Comparison of ENCODE assay signal across 21 cellular contexts in genomic region chr5:156339139-156339841, GRCh38. TPM values are rescaled to one million over a fixed set of nuclear protein-coding genes. Genes with fewer than 3 reads are reported as not detected.
"Had no signal": no experiment of that assay in that cellular context is flagged by ENCODE, and none has a peak within 500 bp of the region (broad histone marks: within the 10 kb centered on the region; RNA-seq: fewer than 3 reads in every experiment).

No MANE protein-coding gene starts in this region.

- H3K27me3 ChIP-seq: dorsolateral prefrontal cortex, gastroesophageal sphincter, right atrium auricular region, spleen, tibial artery, upper lobe of left lung, uterus had no signal

- H3K4me1 ChIP-seq: gastroesophageal sphincter, lower lobe of right lung, right atrium auricular region, spleen, upper lobe of left lung, uterus had no signal

- DNase-seq: dorsolateral prefrontal cortex; effector CD8-positive, alpha-beta T cell; glutamatergic neuron; immature natural killer cell; left cardiac atrium; left ventricle myocardium inferior; lower lobe of right lung; natural killer cell; posterior cingulate gyrus; spleen; stimulated activated CD4-positive, alpha-beta T cell treated with anti-CD3 and anti-CD28 coated beads, Interleukin-15, amount 100 ng/mL, for 24 hours; stimulated activated CD4-positive, alpha-beta T cell treated with anti-CD3 and anti-CD28 coated beads, Interleukin-1b, Interleukin-23, amount 100 ng/mL, for 48 hours; stimulated activated CD4-positive, alpha-beta T cell treated with anti-CD3 and anti-CD28 coated beads, Interleukin-4, amount 100 ng/mL, for 24 hours; tibial artery; upper lobe of left lung; uterus had no signal

- H3K36me3 ChIP-seq: left ventricle myocardium inferior, lower lobe of right lung, spleen, upper lobe of left lung, uterus had no signal

- FAIRE-seq: keratinocyte had no signal

- H3K4me3 ChIP-seq: coronary artery, dorsolateral prefrontal cortex, gastroesophageal sphincter, left ventricle myocardium inferior, lower lobe of right lung, right atrium auricular region, spleen, tibial artery, upper lobe of left lung, uterus had no signal

- H3K9me3 ChIP-seq: gastroesophageal sphincter, left ventricle myocardium inferior, lower lobe of right lung, right atrium auricular region, spleen, tibial artery, upper lobe of left lung, uterus had no signal

- ATAC-seq: gastroesophageal sphincter; left cardiac atrium; lower lobe of right lung; natural killer cell; stimulated activated memory B cell treated with anti-CD40 and anti-IgM and Interleukin-4, amounts not matched to agents 10 μg/mL and 1 μg/mL and 100 μg/mL, for 72 hours had no signal

- H3K27ac ChIP-seq: coronary artery, dorsolateral prefrontal cortex, gastroesophageal sphincter, left ventricle myocardium inferior, lower lobe of right lung, right atrium auricular region, spleen, tibial artery, upper lobe of left lung, uterus had no signal

RNA-seq across cellular contexts. Expression of gene SGCD, which starts 12.3 kb away (rescaled TPM):
- polyA plus RNA-seq: keratinocyte had no signal
